ENCODE assay signal across 2 cellular contexts in the genomic region with DNA sequence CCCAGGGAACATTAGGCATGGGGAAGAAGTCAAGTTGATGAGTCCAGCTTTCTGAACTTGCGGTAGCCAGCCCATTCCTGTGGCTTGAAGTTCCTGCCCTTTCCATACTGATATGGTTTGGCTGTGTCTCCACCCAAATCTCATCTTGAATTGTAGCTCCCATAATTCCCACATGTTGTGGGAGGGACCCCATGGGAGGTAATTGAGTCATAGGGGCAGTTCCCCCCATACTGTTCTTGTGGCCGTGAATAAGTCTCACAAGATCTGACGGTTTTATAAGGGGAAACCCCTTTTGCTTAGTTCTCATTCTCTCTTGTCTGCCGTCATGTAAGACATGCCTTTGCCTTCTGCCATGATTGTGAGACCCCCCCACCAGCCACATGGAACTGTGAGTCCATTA. TPM values are rescaled to one million over a fixed set of nuclear protein-coding genes. Genes with fewer than 3 reads are reported as not detected.
"Had no signal": no experiment of that assay in that cellular context is flagged by ENCODE, and none has a peak within 500 bp of the region (broad histone marks: within the 10 kb centered on the region; RNA-seq: fewer than 3 reads in every experiment).

No MANE protein-coding gene starts in this region.

RNA-seq across cellular contexts. Expression of gene POU2AF1, which starts 15.1 kb away (rescaled TPM):
- polyA plus RNA-seq: cardiac muscle cell, right cardiac atrium had no signal
